Comparison of ENCODE assay signal across 9 cellular contexts in genomic region chr10:103693812-103694205, GRCh38.
A peak's percentile ranks its signal among the peaks of the same experiment; 100 is the strongest.
DNase-seq lines count a peak whose midpoint lies in the region; TF ChIP-seq lines count a peak whose summit lies in the region.
"Had no signal": no experiment of that assay in that cellular context is flagged by ENCODE, and none has a peak within 500 bp of the region (broad histone marks: within the 10 kb centered on the region; RNA-seq: fewer than 3 reads in every experiment).

No MANE protein-coding gene starts in this region.

- H3K27ac Mint-ChIP-seq in CD8-positive, alpha-beta memory T cell, result peak overlapping the region in 7 of 8 donors; percentile 35 to 93 (median 76)
- no peak overlapping the region for H3K27ac Mint-ChIP-seq in osteocyte (ENCODE audit: unreplicated experiment)

- H3K4me1 Mint-ChIP-seq in CD8-positive, alpha-beta memory T cell, result peaks cover 23 to 43% (median 28%) of the 10 kb centered on the region in 3 donors
- H3K4me1 Mint-ChIP-seq in osteocyte (ENCODE audit: unreplicated experiment), result peaks cover 24% of the 10 kb centered on the region

- TF ChIP-seq CTCF in osteocyte (IDR thresholded peaks at IDR 0.05) (no peak), GM10266 (IDR thresholded peaks at IDR 0.05; ENCODE audit: control insufficient read depth, insufficient read depth, low read depth, missing control alignments) (no peak)

- CTCF ChIA-PET in CD8-positive, alpha-beta memory T cell (lab: Charles Lee), result interaction anchor here (1.0 to 3.3 kb wide), 3 partner anchors 7 to 118 kb away, joined by 3 to 16 read pairs (median 3); no protein-coding TSS in a partner anchor

- no peaks in the 10 kb centered on the region for H3K9me3 Mint-ChIP-seq in CD8-positive, alpha-beta memory T cell
- H3K9me3 Mint-ChIP-seq in osteocyte (ENCODE audit: unreplicated experiment), result no peaks in the 10 kb centered on the region

- H3K4me3 Mint-ChIP-seq in CD8-positive, alpha-beta memory T cell, result peak overlapping the region; percentile 81 to 93 (median 88)
- peak overlapping the region; percentile 67 for H3K4me3 Mint-ChIP-seq in osteocyte (ENCODE audit: unreplicated experiment)

- peak overlapping the region; percentile 61 for H3K4me3 ChIP-seq in CD8-positive, alpha-beta memory T cell (ENCODE audit: low read length)
- H3K4me3 ChIP-seq in Jurkat, Clone E6-1 (ENCODE audit: low read length), result peak overlapping the region; percentile 59

- H3K36me3 ChIP-seq in CD8-positive, alpha-beta memory T cell (ENCODE audit: insufficient read depth, low read length), result no peaks in the 10 kb centered on the region

- H3K4me1 ChIP-seq in CD8-positive, alpha-beta memory T cell (ENCODE audit: insufficient read depth, low read length), result peaks cover 39% of the 10 kb centered on the region

- no peak overlapping the region for H3K27ac ChIP-seq in CD8-positive, alpha-beta memory T cell (ENCODE audit: low read depth, low read length)
- H3K27ac ChIP-seq in cingulate gyrus (ENCODE audit: low read depth, low read length), result peak overlapping the region; percentile 69

- peaks cover 0 to 2% of the 10 kb centered on the region in 2 donors for H3K27me3 Mint-ChIP-seq in CD8-positive, alpha-beta memory T cell
- peaks cover 8% of the 10 kb centered on the region for H3K27me3 Mint-ChIP-seq in osteocyte (ENCODE audit: unreplicated experiment)

- POLR2A ChIA-PET in CD8-positive, alpha-beta memory T cell (lab: Charles Lee), result no interaction called here

- peaks cover 0 to 2% (median 0%) of the 10 kb centered on the region in 3 donors for H3K36me3 Mint-ChIP-seq in CD8-positive, alpha-beta memory T cell
- H3K36me3 Mint-ChIP-seq in osteocyte (ENCODE audit: unreplicated experiment), result no peaks in the 10 kb centered on the region

- no peaks in the 10 kb centered on the region for H3K9me3 ChIP-seq in CD8-positive, alpha-beta memory T cell (ENCODE audit: low read length)

- no peak for DNase-seq in CD8-positive, alpha-beta memory T cell
- DNase-seq in Jurkat, Clone E6-1 (ENCODE audit: low read depth, low spot score), result peak; percentile 47
- DNase-seq in osteocyte (ENCODE audit: extremely low spot score, unreplicated experiment), result no peak
- no peak for DNase-seq in GM10266 (ENCODE audit: extremely low spot score)
- DNase-seq in LoVo (ENCODE audit: low spot score), result no peak
- no peak for DNase-seq in kidney glomerular epithelial cell (lab: John Stamatoyannopoulos, UW)
- DNase-seq in NCI-H2107 (lab: John Stamatoyannopoulos, UW), result no peak
- DNase-seq: DMS153 had no signal

- H3K27me3 ChIP-seq in CD8-positive, alpha-beta memory T cell (ENCODE audit: insufficient read depth, low read length, poor library complexity, severe bottlenecking), result no peaks in the 10 kb centered on the region
